ENCODE assay signal across 8 cellular contexts in the genomic region with DNA sequence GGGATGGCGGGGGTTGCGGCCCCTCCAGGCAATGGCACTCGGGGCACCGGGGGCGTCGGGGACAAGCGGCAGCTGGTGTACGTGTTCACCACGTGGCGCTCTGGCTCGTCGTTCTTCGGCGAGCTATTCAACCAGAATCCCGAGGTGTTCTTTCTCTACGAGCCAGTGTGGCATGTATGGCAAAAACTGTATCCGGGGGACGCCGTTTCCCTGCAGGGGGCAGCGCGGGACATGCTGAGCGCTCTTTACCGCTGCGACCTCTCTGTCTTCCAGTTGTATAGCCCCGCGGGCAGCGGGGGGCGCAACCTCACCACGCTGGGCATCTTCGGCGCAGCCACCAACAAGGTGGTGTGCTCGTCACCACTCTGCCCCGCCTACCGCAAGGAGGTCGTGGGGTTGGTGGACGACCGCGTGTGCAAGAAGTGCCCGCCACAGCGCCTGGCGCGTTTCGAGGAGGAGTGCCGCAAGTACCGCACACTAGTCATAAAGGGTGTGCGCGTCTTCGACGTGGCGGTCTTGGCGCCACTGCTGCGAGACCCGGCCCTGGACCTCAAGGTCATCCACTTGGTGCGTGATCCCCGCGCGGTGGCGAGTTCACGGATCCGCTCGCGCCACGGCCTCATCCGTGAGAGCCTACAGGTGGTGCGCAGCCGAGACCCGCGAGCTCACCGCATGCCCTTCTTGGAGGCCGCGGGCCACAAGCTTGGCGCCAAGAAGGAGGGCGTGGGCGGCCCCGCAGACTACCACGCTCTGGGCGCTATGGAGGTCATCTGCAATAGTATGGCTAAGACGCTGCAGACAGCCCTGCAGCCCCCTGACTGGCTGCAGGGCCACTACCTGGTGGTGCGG. TPM values are rescaled to one million over a fixed set of nuclear protein-coding genes. Genes with fewer than 3 reads are reported as not detected.
A peak's percentile ranks its signal among the peaks of the same experiment; 100 is the strongest.
DNase-seq lines count a peak whose midpoint lies in the region; ATAC-seq, FAIRE-seq and TF ChIP-seq lines count a peak whose summit lies in the region.

No MANE protein-coding gene starts in this region.

- H3K9me3 ChIP-seq in GM23248 (ENCODE audit: low read depth) = no peaks in the 10 kb centered on the region
- H3K9me3 ChIP-seq in SU-DHL-6 (ENCODE audit: insufficient read depth, low read length) = no peaks in the 10 kb centered on the region
- H3K9me3 ChIP-seq in adrenal gland (replicated peaks in 1 of 3) = no peaks in the 10 kb centered on the region
- H3K9me3 ChIP-seq in iPS-18a (ENCODE audit: control insufficient read depth, low read depth, low read length) = no peaks in the 10 kb centered on the region

- peaks cover 82% of the 10 kb centered on the region for H3K27me3 Mint-ChIP-seq in Calu3 (ENCODE audit: unreplicated experiment)

- H4K20me1 ChIP-seq in GM23248 (ENCODE audit: insufficient read depth) (no peaks in the 10 kb centered on the region), SU-DHL-6 (ENCODE audit: low read depth, low read length) (no peaks in the 10 kb centered on the region)

- H3K4me3 ChIP-seq in GM23248 = peak overlapping the region; percentile 84
- no peak overlapping the region for H3K4me3 ChIP-seq in SU-DHL-6 (ENCODE audit: insufficient read depth, low read length, poor library complexity, severe bottlenecking)
- peak overlapping the region in 1 of 4 donors; percentile 59 for H3K4me3 ChIP-seq in adrenal gland
- peak overlapping the region; percentile 76 for H3K4me3 ChIP-seq in iPS-18a (ENCODE audit: low read length)

- no peak overlapping the region for H3K9ac ChIP-seq in GM23248
- H3K9ac ChIP-seq in SU-DHL-6 (ENCODE audit: low read length) = no peak overlapping the region
- H3K9ac ChIP-seq in iPS-18a (ENCODE audit: low read length) = no peak overlapping the region

- no peak for FAIRE-seq in H54 (lab: Jason Lieb, UNC)

- BruUV-seq in Calu3 (replicated peaks; lab: Mats Ljungman, UMichigan) = no TSS peak

- CTCF ChIA-PET in Calu3 (lab: Charles Lee) = interaction anchor here (1.0 kb wide), 1 partner anchor 210 kb away, joined by 3 read pairs; no protein-coding TSS in a partner anchor

- WGBS in GM23248 (ENCODE audit: low coverage in 1 of 2, low lambda C conversion rate in 2 of 2, missing lambda C conversion rate in 2 of 2), 2 experiments = 60 to 75% methylated on average over 65 to 73 of the region's 79 CpGs
- WGBS in adrenal gland, 4 donors = 59 to 93% (median 63%) methylated on average over 26 to 79 of the region's 79 CpGs

- in situ Hi-C loops in GM23248 (cut with MboI) = loop anchor here (10.0 kb wide), 1 partner anchor 523 kb away; no protein-coding TSS in a partner anchor

- no peak overlapping the region for H3K27ac ChIP-seq in GM23248
- no peak overlapping the region for H3K27ac ChIP-seq in SU-DHL-6 (ENCODE audit: low read depth, low read length)
- H3K27ac ChIP-seq in adrenal gland = no peak overlapping the region
- H3K27ac ChIP-seq in iPS-18a (ENCODE audit: low read length) = no peak overlapping the region

- TF ChIP-seq CTCF in Calu3 (IDR thresholded peaks at IDR 0.05; ENCODE audit: unreplicated experiment) (no peak), SU-DHL-6 (IDR thresholded peaks at IDR 0.05; ENCODE audit: insufficient read depth, low read length, poor library complexity, severe bottlenecking) (peak; percentile 34), adrenal gland (IDR thresholded peaks at IDR 0.05) (peak in 4 of 6 experiments; percentile 17 to 27 (median 25))

- peak overlapping the region; percentile 79 for H2AFZ ChIP-seq in GM23248
- H2AFZ ChIP-seq in SU-DHL-6 (ENCODE audit: low read depth, low read length, severe bottlenecking) = no peak overlapping the region

- H3K79me2 ChIP-seq in GM23248 (ENCODE audit: insufficient read depth) (no peaks in the 10 kb centered on the region), SU-DHL-6 (ENCODE audit: insufficient read depth, low read length) (no peaks in the 10 kb centered on the region)

- H3K36me3 ChIP-seq in GM23248 (ENCODE audit: low read depth) = no peaks in the 10 kb centered on the region
- H3K36me3 ChIP-seq in SU-DHL-6 (ENCODE audit: low read length) = no peaks in the 10 kb centered on the region
- no peaks in the 10 kb centered on the region for H3K36me3 ChIP-seq in adrenal gland (replicated peaks in 1 of 2)
- H3K36me3 ChIP-seq in iPS-18a (ENCODE audit: control insufficient read depth, low read depth, low read length) = no peaks in the 10 kb centered on the region

- H3K27ac Mint-ChIP-seq in Calu3 (ENCODE audit: unreplicated experiment) = no peak overlapping the region

- no peaks in the 10 kb centered on the region for H3K4me1 Mint-ChIP-seq in Calu3 (ENCODE audit: low read depth, unreplicated experiment)

- TF ChIP-seq POLR2A in adrenal gland (IDR thresholded peaks at IDR 0.05) (no peak), H54 (IDR thresholded peaks at IDR 0.05; ENCODE audit: low read depth, low read length) (no peak)

- H3F3A ChIP-seq in GM23248 (ENCODE audit: insufficient read depth) (0 out of 2 replicates have a peak, but pooled peaks cover 4% of the 10 kb centered on the region), SU-DHL-6 (ENCODE audit: insufficient read depth) (peaks cover 7% of the 10 kb centered on the region)

- DNase-seq in Calu3 = peak; percentile 35
- DNase-seq in GM23248 = peak; percentile 74
- peak; percentile 20 to 64 (median 27) for DNase-seq in adrenal gland
- DNase-seq in stimulated activated CD4-positive, alpha-beta T cell treated with anti-CD3 and anti-CD28 coated beads, Interleukin-12 subunit alpha, Interleukin-12 subunit beta, amount 100 ng/mL, for 24 hours (ENCODE audit: low read depth in 2 of 2) = peak; percentile 44 to 63
- no peak for DNase-seq in H54 (ENCODE audit: insufficient read length, low spot score)

- no peaks in the 10 kb centered on the region for H3K4me1 ChIP-seq in GM23248 (ENCODE audit: insufficient read depth)
- peaks cover 0 to 19% of the 10 kb centered on the region in 2 donors for H3K4me1 ChIP-seq in adrenal gland (replicated peaks in 1 of 2)
- peaks cover 6% of the 10 kb centered on the region for H3K4me1 ChIP-seq in iPS-18a (ENCODE audit: control insufficient read depth, low read depth, low read length)

- H3K9me2 ChIP-seq in GM23248 (ENCODE audit: insufficient read depth) (no peaks in the 10 kb centered on the region), SU-DHL-6 (replicated peaks; ENCODE audit: insufficient read depth, low read length) (no peaks in the 10 kb centered on the region)

- H3K4me3 Mint-ChIP-seq in Calu3 (ENCODE audit: low read depth, unreplicated experiment) = no peak overlapping the region

- H3K4me2 ChIP-seq in GM23248 (ENCODE audit: unreplicated experiment) (peak overlapping the region; percentile 69), SU-DHL-6 (ENCODE audit: low read depth, low read length, poor library complexity, severe bottlenecking) (peak overlapping the region; percentile 70)

- no peaks in the 10 kb centered on the region for H3K9me3 Mint-ChIP-seq in Calu3 (ENCODE audit: low read depth, unreplicated experiment)

- peaks cover 17% of the 10 kb centered on the region for H3K36me3 Mint-ChIP-seq in Calu3 (ENCODE audit: insufficient read depth, unreplicated experiment)

- H3K27me3 ChIP-seq in GM23248 (replicated peaks; ENCODE audit: insufficient read depth) = no peaks in the 10 kb centered on the region
- no peaks in the 10 kb centered on the region for H3K27me3 ChIP-seq in SU-DHL-6 (ENCODE audit: low read length)
- peaks cover 17% of the 10 kb centered on the region for H3K27me3 ChIP-seq in adrenal gland
- peaks cover 25% of the 10 kb centered on the region for H3K27me3 ChIP-seq in iPS-18a (ENCODE audit: control insufficient read depth, insufficient read depth, low read length)

- intact Hi-C loops in Calu3 (cut with micrococcal nuclease; ENCODE audit: unreplicated experiment) (no loop called here), adrenal gland (cut with DNase I) (loop anchor here in 1 of 2 donors (10.0 kb wide), 1 partner anchor 523 kb away; no protein-coding TSS in a partner anchor)

- ATAC-seq in HG02588 (IDR thresholded peaks at IDR 0.05; ENCODE audit: unreplicated experiment) = no peak

RNA-seq across cellular contexts. Expression of a gene that starts 1.9 kb away (rescaled TPM):
- total RNA-seq in Calu3 (2022) = 0.34 and 0.38 TPM in 2 replicates
- total RNA-seq in GM23248 (2014; rRNA removed; shearing (Covaris generic)) = 10.4 and 12.0 TPM in 2 replicates
- 2.1 and 2.3 TPM in 2 replicates for polyA plus RNA-seq in GM23248 (2016; fragmentation: Nextera tagmentation; extraction: Ambion mirVana)
- 10 to 100 TPM in 3 of 8 donors, 1 to 10 TPM in 5; 2.7 to 11.4 (median 3.8) TPM for total RNA-seq in adrenal gland
- 1 to 10 TPM; 1.9 to 2.8 (median 2.2) TPM for polyA plus RNA-seq in adrenal gland
